Comparison of ENCODE assay signal across 17 cellular contexts in the genomic region with DNA sequence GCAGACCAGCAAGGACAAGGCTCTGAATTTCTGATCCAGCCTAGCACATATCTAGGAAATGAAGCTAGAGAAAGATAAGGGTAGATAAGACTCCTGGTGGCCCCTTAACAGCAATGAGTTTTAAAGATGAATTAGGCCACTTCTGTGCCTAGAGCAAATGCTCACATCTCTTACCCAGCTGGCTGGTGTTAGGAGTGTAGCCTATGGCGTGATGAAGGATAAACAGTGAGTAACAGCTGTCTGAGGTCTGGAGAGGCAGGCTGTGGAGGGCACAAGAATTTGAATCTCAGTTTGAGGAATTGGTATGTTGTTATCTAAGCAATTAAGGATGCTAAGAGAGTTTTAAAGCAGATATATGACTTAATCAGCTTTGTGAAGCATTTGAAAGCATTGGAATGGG.
A peak's percentile ranks its signal among the peaks of the same experiment; 100 is the strongest.
DNase-seq lines count a peak whose midpoint lies in the region; ATAC-seq and TF ChIP-seq lines count a peak whose summit lies in the region.
"Had no signal": no experiment of that assay in that cellular context is flagged by ENCODE, and none has a peak within 500 bp of the region (broad histone marks: within the 10 kb centered on the region; RNA-seq: fewer than 3 reads in every experiment).

No MANE protein-coding gene starts in this region.

- no peaks in the 10 kb centered on the region for H3K9me3 ChIP-seq in WERI-Rb-1 (ENCODE audit: severe bottlenecking)
- H3K9me3 ChIP-seq: sigmoid colon, tibial artery had no signal

- no peaks in the 10 kb centered on the region for H3K27me3 Mint-ChIP-seq in HFFc6 (ENCODE audit: insufficient read depth)

- no peak for ATAC-seq in HG02840 (IDR thresholded peaks at IDR 0.05; ENCODE audit: low FRiP score, unreplicated experiment)
- ATAC-seq: SK-N-SH treated with all-trans-retinoic acid at 6 μM for 48 hours had no signal

- H3K27ac Mint-ChIP-seq in HFFc6: peak overlapping the region; percentile 96

- H3K4me3 ChIP-seq in astrocyte of the spinal cord (ENCODE audit: low read depth, low read length): no peak overlapping the region
- H3K4me3 ChIP-seq in kidney epithelial cell (ENCODE audit: low read depth, low read length): no peak overlapping the region
- no peak overlapping the region for H3K4me3 ChIP-seq in WERI-Rb-1 (ENCODE audit: low read depth, low read length)
- H3K4me3 ChIP-seq: dorsolateral prefrontal cortex, sigmoid colon, tibial artery had no signal

- H3K4me3 Mint-ChIP-seq in HFFc6: peak overlapping the region; percentile 49

- TF ChIP-seq CTCF in HFFc6 (IDR thresholded peaks at IDR 0.05) (no peak), astrocyte of the spinal cord (IDR thresholded peaks at IDR 0.05; ENCODE audit: low read depth, low read length) (no peak), kidney epithelial cell (IDR thresholded peaks at IDR 0.05; ENCODE audit: insufficient read depth, low read length, poor library complexity, severe bottlenecking) (no peak), WERI-Rb-1 (IDR thresholded peaks at IDR 0.05; ENCODE audit: low read depth, low read length) (no peak)

- H3K36me3 Mint-ChIP-seq in HFFc6 (ENCODE audit: low read depth): peaks cover 45% of the 10 kb centered on the region

- H3K27me3 ChIP-seq in kidney epithelial cell (ENCODE audit: control insufficient read depth, insufficient read depth, low read length) (no peaks in the 10 kb centered on the region), WERI-Rb-1 (ENCODE audit: insufficient read depth, low read depth, severe bottlenecking) (no peaks in the 10 kb centered on the region)
- H3K27me3 ChIP-seq: dorsolateral prefrontal cortex, sigmoid colon, tibial artery had no signal

- in situ Hi-C loops in astrocyte of the spinal cord (cut with HindIII; ENCODE audit: low sequenced_read_pairs): no loop called here
- in situ Hi-C loops in ACHN (cut with HindIII; ENCODE audit: low pct_ligation_motif_present, low pct_unique_long_range_greater_than_20kb, low sequenced_read_pairs): no loop called here

- no peak overlapping the region for H3K27ac ChIP-seq in WERI-Rb-1
- H3K27ac ChIP-seq: dorsolateral prefrontal cortex, sigmoid colon, tibial artery had no signal

- H3K4me1 Mint-ChIP-seq in HFFc6 (ENCODE audit: low read depth): peaks cover 100% of the 10 kb centered on the region

- DNase-seq in AG08395 (ENCODE audit: low spot score): peak; percentile 54
- DNase-seq in HFFc6: peak; percentile 49
- DNase-seq in astrocyte of the spinal cord (ENCODE audit: low read depth, low spot score): peak; percentile 76
- peak; percentile 47 for DNase-seq in kidney epithelial cell (ENCODE audit: low read depth)
- DNase-seq in WERI-Rb-1: no peak
- no peak for DNase-seq in ACHN
- DNase-seq in activated CD4-positive, alpha-beta T cell treated with anti-CD3 and anti-CD28 coated beads, Interleukin-2, amount 50 U/mL, for 48 hours: no peak
- DNase-seq: activated effector memory CD4-positive, alpha-beta T cell treated with anti-CD3 and anti-CD28 coated beads, Interleukin-2, amount 50 U/mL, for 16 hours; AML-193; dorsolateral prefrontal cortex; GOT3; nucleus accumbens; sigmoid colon; stimulated activated CD4-positive, alpha-beta T cell treated with anti-CD3 and anti-CD28 coated beads, Interleukin-4, amount 100 ng/mL, for 1 hour; tibial artery had no signal

- H3K36me3 ChIP-seq in kidney epithelial cell (ENCODE audit: control insufficient read depth, insufficient read depth, low read length) (peaks cover 1% of the 10 kb centered on the region), WERI-Rb-1 (no peaks in the 10 kb centered on the region)
- H3K36me3 ChIP-seq: sigmoid colon had no signal

- H3K9me3 Mint-ChIP-seq in HFFc6: peaks cover 24% of the 10 kb centered on the region

Comparison
In these comparisons a context has a peak if more than half of its experiments do, and no peak if none do; other contexts are left out.
1. DNase-seq: peak in AG08395 (single experiment), HFFc6 (single experiment), astrocyte of the spinal cord (single experiment) and kidney epithelial cell (single experiment); none in WERI-Rb-1 (single experiment), ACHN (single experiment) and activated CD4-positive, alpha-beta T cell treated with anti-CD3 and anti-CD28 coated beads, Interleukin-2, amount 50 U/mL, for 48 hours (0 of 2).